Comparison of ENCODE assay signal across 25 cellular contexts in genomic region chr6:136491674-136492235, GRCh38.
"Had no signal": no experiment of that assay in that cellular context is flagged by ENCODE, and none has a peak within 500 bp of the region (broad histone marks: within the 10 kb centered on the region; RNA-seq: fewer than 3 reads in every experiment).

No MANE protein-coding gene starts in this region.

- H3K9me3 Mint-ChIP-seq: dendritic cell treated with granulocyte-macrophage colony-stimulating factor and Interleukin-4, amounts not matched to agents 40 ng/mL and 50 ng/mL, for 4 days; naive thymus-derived CD8-positive, alpha-beta T cell; nephron progenitor cell; stimulated activated effector memory CD8-positive, alpha-beta T cell treated with anti-CD3 and anti-CD28 coated beads, Interleukin-12 subunit alpha, Interleukin-12 subunit beta, amount 100 ng/mL, for 72 hours; type B pancreatic cell had no signal

- H3K27ac Mint-ChIP-seq: dendritic cell treated with granulocyte-macrophage colony-stimulating factor and Interleukin-4, amounts not matched to agents 40 ng/mL and 50 ng/mL, for 4 days; naive thymus-derived CD8-positive, alpha-beta T cell; nephron progenitor cell; stimulated activated effector memory CD8-positive, alpha-beta T cell treated with anti-CD3 and anti-CD28 coated beads, Interleukin-12 subunit alpha, Interleukin-12 subunit beta, amount 100 ng/mL, for 72 hours; type B pancreatic cell had no signal

- DNase-seq: colonic mucosa; effector memory CD4-positive, alpha-beta T cell; foreskin keratinocyte; heart left ventricle; left cardiac atrium; left lung; mesendoderm; naive thymus-derived CD8-positive, alpha-beta T cell; nephron progenitor cell; psoas muscle; right cardiac atrium; sigmoid colon; stimulated activated CD4-positive, alpha-beta T cell treated with anti-CD3 and anti-CD28 coated beads, Interleukin-2, amount 100 ng/mL, for 24 hours; stimulated activated CD4-positive, alpha-beta T cell treated with anti-CD3 and anti-CD28 coated beads, Interleukin-4, amount 100 ng/mL, for 24 hours; stimulated activated naive CD4-positive, alpha-beta T cell treated with Interleukin-2 at 50 U/mL for 16 hours; stomach; testis; tibial artery had no signal

- H3K27me3 Mint-ChIP-seq: dendritic cell treated with granulocyte-macrophage colony-stimulating factor and Interleukin-4, amounts not matched to agents 40 ng/mL and 50 ng/mL, for 4 days; type B pancreatic cell had no signal

- FAIRE-seq: endothelial cell of umbilical vein had no signal

- ATAC-seq: foreskin keratinocyte; gastroesophageal sphincter; heart left ventricle; left cardiac atrium; left lung; naive thymus-derived CD8-positive, alpha-beta T cell; psoas muscle; right cardiac atrium; stimulated activated effector memory CD8-positive, alpha-beta T cell treated with anti-CD3 and anti-CD28 coated beads, Interleukin-12 subunit alpha, Interleukin-12 subunit beta, amount 100 ng/mL, for 72 hours had no signal

- H3K36me3 Mint-ChIP-seq: naive thymus-derived CD8-positive, alpha-beta T cell; stimulated activated effector memory CD8-positive, alpha-beta T cell treated with anti-CD3 and anti-CD28 coated beads, Interleukin-12 subunit alpha, Interleukin-12 subunit beta, amount 100 ng/mL, for 72 hours; type B pancreatic cell had no signal

- H3K9me3 ChIP-seq: colonic mucosa, esophagus muscularis mucosa, gastroesophageal sphincter, heart left ventricle, left lung, psoas muscle, sigmoid colon, stomach, testis, tibial artery had no signal

- H3K27ac ChIP-seq: colonic mucosa, esophagus muscularis mucosa, foreskin keratinocyte, gastroesophageal sphincter, heart left ventricle, hepatocyte, left lung, psoas muscle, sigmoid colon, stomach, testis, tibial artery had no signal

- H3K36me3 ChIP-seq: colonic mucosa, esophagus muscularis mucosa, gastroesophageal sphincter, heart left ventricle, left lung, sigmoid colon, stomach, tibial artery had no signal

- H3K4me1 ChIP-seq: colonic mucosa, esophagus muscularis mucosa, gastroesophageal sphincter, heart left ventricle, left lung, psoas muscle, sigmoid colon, stomach, tibial artery had no signal

- H3K4me1 Mint-ChIP-seq: naive thymus-derived CD8-positive, alpha-beta T cell; nephron progenitor cell; stimulated activated effector memory CD8-positive, alpha-beta T cell treated with anti-CD3 and anti-CD28 coated beads, Interleukin-12 subunit alpha, Interleukin-12 subunit beta, amount 100 ng/mL, for 72 hours had no signal

- H3K4me3 Mint-ChIP-seq: dendritic cell treated with granulocyte-macrophage colony-stimulating factor and Interleukin-4, amounts not matched to agents 40 ng/mL and 50 ng/mL, for 4 days; naive thymus-derived CD8-positive, alpha-beta T cell; nephron progenitor cell; stimulated activated effector memory CD8-positive, alpha-beta T cell treated with anti-CD3 and anti-CD28 coated beads, Interleukin-12 subunit alpha, Interleukin-12 subunit beta, amount 100 ng/mL, for 72 hours; type B pancreatic cell had no signal

- H3K27me3 ChIP-seq: colonic mucosa, esophagus muscularis mucosa, foreskin keratinocyte, gastroesophageal sphincter, heart left ventricle, hepatocyte, left lung, sigmoid colon, stomach, testis, tibial artery had no signal

- H3K4me3 ChIP-seq: colonic mucosa, esophagus muscularis mucosa, gastroesophageal sphincter, heart left ventricle, hepatocyte, left lung, psoas muscle, sigmoid colon, stomach, testis, tibial artery had no signal
